Comparison of ENCODE assay signal across 10 cellular contexts in the genomic region with DNA sequence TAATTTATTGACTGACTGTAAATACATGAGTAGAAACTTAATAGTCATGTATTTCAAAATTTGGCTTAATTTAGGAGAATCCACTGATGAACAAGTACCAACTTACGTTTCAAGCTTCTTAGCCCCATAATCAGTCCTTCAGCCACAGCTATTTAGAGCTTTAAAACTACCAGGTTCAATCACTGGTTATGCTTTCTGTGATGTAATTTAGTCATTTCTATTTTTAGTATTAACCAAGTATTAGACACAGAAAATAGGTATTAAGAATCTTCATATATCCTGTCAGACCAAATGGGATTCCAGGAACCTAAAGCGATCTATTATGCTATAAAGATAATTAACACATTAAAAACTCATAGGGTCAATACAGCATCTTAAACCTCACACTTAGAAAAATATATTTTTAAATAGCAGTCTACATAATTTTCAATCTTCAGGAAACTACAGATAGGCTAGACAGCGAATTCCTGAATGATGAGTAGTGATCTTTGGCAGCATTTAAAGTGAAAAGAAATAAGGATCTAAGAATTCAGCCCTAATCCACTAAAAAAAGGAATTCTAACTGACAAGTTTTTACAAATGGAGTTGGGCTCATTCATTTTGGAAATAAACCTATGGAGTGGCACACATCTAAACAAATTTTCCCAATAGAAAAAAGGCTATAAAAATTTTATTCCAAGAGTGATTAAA. TPM values are rescaled to one million over a fixed set of nuclear protein-coding genes. Genes with fewer than 3 reads are reported as not detected.
DNase-seq lines count a peak whose midpoint lies in the region; ATAC-seq lines count a peak whose summit lies in the region.
"Had no signal": no experiment of that assay in that cellular context is flagged by ENCODE, and none has a peak within 500 bp of the region (broad histone marks: within the 10 kb centered on the region; RNA-seq: fewer than 3 reads in every experiment).

No MANE protein-coding gene starts in this region.

- no peak overlapping the region for H3K4me3 Mint-ChIP-seq in stimulated activated effector memory CD8-positive, alpha-beta T cell treated with anti-CD3 and anti-CD28 coated beads, Interleukin-12 subunit alpha, Interleukin-12 subunit beta, amount 100 ng/mL, for 72 hours

- H3K36me3 Mint-ChIP-seq in stimulated activated effector memory CD8-positive, alpha-beta T cell treated with anti-CD3 and anti-CD28 coated beads, Interleukin-12 subunit alpha, Interleukin-12 subunit beta, amount 100 ng/mL, for 72 hours, result peaks cover 84% of the 10 kb centered on the region

- ATAC-seq in GM18870 (IDR thresholded peaks at IDR 0.05; ENCODE audit: unreplicated experiment), result peak; percentile 65
- ATAC-seq in stimulated activated effector memory CD8-positive, alpha-beta T cell treated with anti-CD3 and anti-CD28 coated beads, Interleukin-12 subunit alpha, Interleukin-12 subunit beta, amount 100 ng/mL, for 72 hours, result no peak
- ATAC-seq: Panc1 had no signal

- peak overlapping the region; percentile 68 for H3K27ac ChIP-seq in epithelial cell of prostate

- peak overlapping the region; percentile 10 for H3K27ac Mint-ChIP-seq in stimulated activated effector memory CD8-positive, alpha-beta T cell treated with anti-CD3 and anti-CD28 coated beads, Interleukin-12 subunit alpha, Interleukin-12 subunit beta, amount 100 ng/mL, for 72 hours

- H3K4me1 Mint-ChIP-seq in stimulated activated effector memory CD8-positive, alpha-beta T cell treated with anti-CD3 and anti-CD28 coated beads, Interleukin-12 subunit alpha, Interleukin-12 subunit beta, amount 100 ng/mL, for 72 hours, result peaks cover 18% of the 10 kb centered on the region

- DNase-seq in HT1080 (ENCODE audit: low read depth), result peak; percentile 66
- no peak for DNase-seq in epithelial cell of prostate (ENCODE audit: low read depth, low spot score)
- no peak for DNase-seq in stimulated activated effector memory CD8-positive, alpha-beta T cell treated with anti-CD3 and anti-CD28 coated beads, Interleukin-12 subunit alpha, Interleukin-12 subunit beta, amount 100 ng/mL, for 72 hours (ENCODE audit: low spot score in 2 of 2)
- DNase-seq in NCI-H510A (lab: John Stamatoyannopoulos, UW), result no peak
- DNase-seq in stimulated activated CD4-positive, alpha-beta T cell treated with anti-CD3 and anti-CD28 coated beads, Interleukin-4, amount 100 ng/mL, for 4 hours, result no peak
- no peak for DNase-seq in mucosa of gallbladder (ENCODE audit: low spot score)
- no peak for DNase-seq in medulla oblongata (ENCODE audit: extremely low spot score)
- DNase-seq: left colon had no signal

- H3K9me3 Mint-ChIP-seq in stimulated activated effector memory CD8-positive, alpha-beta T cell treated with anti-CD3 and anti-CD28 coated beads, Interleukin-12 subunit alpha, Interleukin-12 subunit beta, amount 100 ng/mL, for 72 hours, result no peaks in the 10 kb centered on the region

RNA-seq across cellular contexts. Expression of gene ZC3H14, which starts 51.5 kb away (rescaled TPM):
- 70.3 and 78.4 TPM in 2 replicates for total RNA-seq in HT1080 (2014; rRNA removed; shearing (Covaris generic))
- polyA plus RNA-seq in HT1080 (2015; cell fraction: cytosol; rRNA removed), result 44.7 and 52.5 TPM in 2 replicates
- 87.3 and 88.8 TPM in 2 replicates for polyA plus RNA-seq in HT1080 (2015; cell fraction: nucleus; rRNA removed)
- total RNA-seq in mucosa of gallbladder, result 50.5 TPM

RNA-seq across cellular contexts. Expression of gene PTPN21, which starts 59.6 kb away (rescaled TPM):
- total RNA-seq in HT1080 (2014; rRNA removed; shearing (Covaris generic)), result 2.6 and 3.8 TPM in 2 replicates
- polyA plus RNA-seq in HT1080 (2015; cell fraction: cytosol; rRNA removed), result 4.1 and 5.9 TPM in 2 replicates
- 7.2 and 7.4 TPM in 2 replicates for polyA plus RNA-seq in HT1080 (2015; cell fraction: nucleus; rRNA removed)
- 33.7 TPM for total RNA-seq in mucosa of gallbladder
